In genomic region chr6:10258341-10258740, GRCh38 we compare ENCODE assay signal across 10 cellular contexts.
"Had no signal": no experiment of that assay in that cellular context is flagged by ENCODE, and none has a peak within 500 bp of the region (broad histone marks: within the 10 kb centered on the region; RNA-seq: fewer than 3 reads in every experiment).

No MANE protein-coding gene starts in this region.

- DNase-seq: H9, HCEC 1CT, HFFc6, IMR-90, KG1 had no signal

- FAIRE-seq: H1, H54, HTR-8/SVneo, K562 had no signal

- H3K4me3 ChIP-seq: GM23338, K562 had no signal

- ATAC-seq: GM23338, K562 had no signal
